Comparison of ENCODE assay signal across 23 cellular contexts in genomic region chr11:60288531-60288930, GRCh38. TPM values are rescaled to one million over a fixed set of nuclear protein-coding genes. Genes with fewer than 3 reads are reported as not detected.
DNase-seq lines count a peak whose midpoint lies in the region; ATAC-seq and FAIRE-seq lines count a peak whose summit lies in the region.
"Had no signal": no experiment of that assay in that cellular context is flagged by ENCODE, and none has a peak within 500 bp of the region (broad histone marks: within the 10 kb centered on the region; RNA-seq: fewer than 3 reads in every experiment).

No MANE protein-coding gene starts in this region.

- ATAC-seq in left ventricle myocardium superior, result no peak
- ATAC-seq: Right ventricle myocardium inferior had no signal

- DNase-seq in A172 (ENCODE audit: low spot score), result peak; percentile 8
- DNase-seq in H4 (ENCODE audit: low spot score), result peak; percentile 27
- peak; percentile 55 for DNase-seq in RCC 7860 (ENCODE audit: low spot score)
- DNase-seq in kidney tubule cell (ENCODE audit: low spot score), result peak; percentile 12
- no peak for DNase-seq in kidney glomerular epithelial cell (lab: John Stamatoyannopoulos, UW)
- no peak for DNase-seq in SIG-M5 (lab: John Stamatoyannopoulos, UW)
- DNase-seq in left ventricle myocardium superior, result no peak
- DNase-seq in ureter (ENCODE audit: low spot score), result no peak
- DNase-seq: 8988T; Calu3; CD4-positive, alpha-beta memory T cell; IMR-90; MM.1S; NCI-H1105 treated with DMSO at 0.1 percent for 48 hours; NCI-H1694; NCI-H2081 treated with DMSO at 0.1 percent for 48 hours; Peyer's patch; SK-N-SH had no signal

- intact Hi-C loops in left ventricle myocardium superior (cut with micrococcal nuclease), result no loop called here

- FAIRE-seq in RCC 7860 (lab: Jason Lieb, UNC), result no peak
- FAIRE-seq: H54, HTR-8/SVneo had no signal

RNA-seq across cellular contexts. Expression of gene MS4A4A, which starts 8.1 kb away (rescaled TPM):
- total RNA-seq in A172 (2014; rRNA removed; shearing (Covaris generic)), result not detected in 2 replicates
- 0.06 and 0.55 TPM in 2 replicates for total RNA-seq in H4 (2014; rRNA removed; shearing (Covaris generic))
- total RNA-seq in left ventricle myocardium superior (13.4 TPM), ureter (8.4 TPM)
- total RNA-seq: Calu3, IMR-90, NCI-H460 had no signal

RNA-seq across cellular contexts. Expression of gene MS4A6E, which starts 38.5 kb away (rescaled TPM):
- not detected in 2 replicates for total RNA-seq in A172 (2014; rRNA removed; shearing (Covaris generic))
- not detected in 2 replicates for total RNA-seq in H4 (2014; rRNA removed; shearing (Covaris generic))
- total RNA-seq in left ventricle myocardium superior (not detected), ureter (not detected)
- total RNA-seq: B cell; Calu3; CD4-positive, alpha-beta memory T cell; IMR-90; NCI-H460; Peyer's patch; Right ventricle myocardium inferior had no signal

RNA-seq across cellular contexts. Expression of gene MS4A4E, which starts 45.6 kb away (rescaled TPM):
- total RNA-seq in A172 (2014; rRNA removed; shearing (Covaris generic)), result not detected in 2 replicates
- total RNA-seq in H4 (2014; rRNA removed; shearing (Covaris generic)), result not detected in 2 replicates
- total RNA-seq in left ventricle myocardium superior, result 0.79 TPM
- total RNA-seq in ureter, result 4.7 TPM
- total RNA-seq: Calu3; CD4-positive, alpha-beta memory T cell; IMR-90; NCI-H460 had no signal

Comparison
In these comparisons a context has a peak if more than half of its experiments do, and no peak if none do; other contexts are left out.
1. DNase-seq: peak in A172 (single experiment), H4 (single experiment), RCC 7860 (single experiment) and kidney tubule cell (single experiment); none in kidney glomerular epithelial cell (single experiment), SIG-M5 (single experiment), left ventricle myocardium superior (single experiment) and ureter (single experiment).